Comparison of ENCODE assay signal across 1 cellular context in the genomic region with DNA sequence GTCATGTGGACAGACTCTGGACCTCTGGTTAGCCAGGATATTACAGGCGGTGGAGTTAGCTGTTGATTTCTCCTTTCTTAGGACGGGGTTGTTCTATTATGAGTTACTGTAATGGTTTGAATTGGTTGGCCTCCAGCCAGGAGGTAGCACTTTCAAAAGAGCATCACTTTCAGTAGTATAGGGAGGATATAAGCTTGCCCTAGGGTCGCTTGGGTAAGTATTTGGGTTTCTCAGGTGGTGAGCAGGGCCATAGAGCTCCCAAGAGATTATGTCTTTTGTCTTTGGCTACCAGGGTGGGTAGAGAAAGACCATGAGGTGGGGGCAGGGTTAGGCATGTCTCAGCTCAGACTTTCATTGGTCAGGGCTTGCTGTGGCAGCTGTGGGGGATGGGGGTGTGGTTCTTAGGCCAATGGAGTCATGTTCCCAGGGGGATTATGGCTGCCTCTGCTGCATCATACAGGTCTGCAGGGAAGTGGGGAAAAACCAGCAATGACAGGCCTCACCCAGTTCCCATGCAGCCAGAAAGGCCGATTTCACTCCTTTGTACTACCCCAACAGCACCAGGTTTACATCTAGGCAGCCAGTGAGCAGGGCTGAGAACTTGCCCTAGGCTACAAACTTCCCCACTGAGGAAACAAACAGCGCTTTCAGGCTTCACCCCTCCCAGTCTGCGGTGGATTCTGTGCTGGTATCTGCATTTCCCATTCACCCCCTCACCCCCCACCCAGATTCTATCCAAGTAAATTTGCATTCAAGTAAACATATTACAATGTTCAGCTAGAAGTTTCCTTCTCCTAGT.
TF ChIP-seq lines count a peak whose summit lies in the region.

No MANE protein-coding gene starts in this region.

TF ChIP-seq in H1, 55 proteins besides CTCF, POLR2A, EP300 and RAD21:
- TF ChIP-seq CBX8 (IDR thresholded peaks at IDR 0.05; ENCODE audit: borderline replicate concordance, low read depth, low read length) (no peak), RNF2 (IDR thresholded peaks at IDR 0.05; ENCODE audit: borderline replicate concordance, low read depth, low read length, missing control alignments, poor library complexity, severe bottlenecking) (no peak), EGR1 (IDR thresholded peaks at IDR 0.05; ENCODE audit: borderline replicate concordance, low read depth, low read length) (no peak), TEAD4 (IDR thresholded peaks at IDR 0.05; ENCODE audit: low read depth, low read length) (no peak), RXRA (IDR thresholded peaks at IDR 0.05; ENCODE audit: insufficient read depth, low read depth, low read length) (no peak), SIRT6 (IDR thresholded peaks at IDR 0.05; ENCODE audit: low read length) (no peak), JUND (IDR thresholded peaks at IDR 0.05; ENCODE audit: low read length) (no peak), SP4 (IDR thresholded peaks at IDR 0.05; ENCODE audit: low read length) (no peak), ASH2L (IDR thresholded peaks at IDR 0.05; ENCODE audit: low read length) (no peak), SP2 (IDR thresholded peaks at IDR 0.05; ENCODE audit: low read length) (no peak), SP1 (IDR thresholded peaks at IDR 0.05; ENCODE audit: low read depth, low read length) (no peak), BRCA1 (IDR thresholded peaks at IDR 0.05; ENCODE audit: low read depth, low read length) (no peak), CTBP2 (IDR thresholded peaks at IDR 0.05; ENCODE audit: borderline replicate concordance, insufficient read depth, insufficient read length, low read length) (no peak), FOSL1 (IDR thresholded peaks at IDR 0.05; ENCODE audit: insufficient read depth, low read depth, low read length) (no peak), TAF1 (IDR thresholded peaks at IDR 0.05; ENCODE audit: low read depth, low read length) (no peak), SUZ12 (IDR thresholded peaks at IDR 0.05; ENCODE audit: low read length) (no peak), BACH1 (IDR thresholded peaks at IDR 0.05; ENCODE audit: low read length) (no peak)
- TF ChIP-seq, protein P1, sequence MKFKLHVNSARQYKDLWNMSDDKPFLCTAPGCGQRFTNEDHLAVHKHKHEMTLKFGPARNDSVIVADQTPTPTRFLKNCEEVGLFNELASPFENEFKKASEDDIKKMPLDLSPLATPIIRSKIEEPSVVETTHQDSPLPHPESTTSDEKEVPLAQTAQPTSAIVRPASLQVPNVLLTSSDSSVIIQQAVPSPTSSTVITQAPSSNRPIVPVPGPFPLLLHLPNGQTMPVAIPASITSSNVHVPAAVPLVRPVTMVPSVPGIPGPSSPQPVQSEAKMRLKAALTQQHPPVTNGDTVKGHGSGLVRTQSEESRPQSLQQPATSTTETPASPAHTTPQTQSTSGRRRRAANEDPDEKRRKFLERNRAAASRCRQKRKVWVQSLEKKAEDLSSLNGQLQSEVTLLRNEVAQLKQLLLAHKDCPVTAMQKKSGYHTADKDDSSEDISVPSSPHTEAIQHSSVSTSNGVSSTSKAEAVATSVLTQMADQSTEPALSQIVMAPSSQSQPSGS (IDR thresholded peaks at IDR 0.05; ENCODE audit: low read length) = no peak
- TF ChIP-seq, protein P2, sequence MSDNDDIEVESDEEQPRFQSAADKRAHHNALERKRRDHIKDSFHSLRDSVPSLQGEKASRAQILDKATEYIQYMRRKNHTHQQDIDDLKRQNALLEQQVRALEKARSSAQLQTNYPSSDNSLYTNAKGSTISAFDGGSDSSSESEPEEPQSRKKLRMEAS (IDR thresholded peaks at IDR 0.05) = no peak
- TF ChIP-seq, protein P3, sequence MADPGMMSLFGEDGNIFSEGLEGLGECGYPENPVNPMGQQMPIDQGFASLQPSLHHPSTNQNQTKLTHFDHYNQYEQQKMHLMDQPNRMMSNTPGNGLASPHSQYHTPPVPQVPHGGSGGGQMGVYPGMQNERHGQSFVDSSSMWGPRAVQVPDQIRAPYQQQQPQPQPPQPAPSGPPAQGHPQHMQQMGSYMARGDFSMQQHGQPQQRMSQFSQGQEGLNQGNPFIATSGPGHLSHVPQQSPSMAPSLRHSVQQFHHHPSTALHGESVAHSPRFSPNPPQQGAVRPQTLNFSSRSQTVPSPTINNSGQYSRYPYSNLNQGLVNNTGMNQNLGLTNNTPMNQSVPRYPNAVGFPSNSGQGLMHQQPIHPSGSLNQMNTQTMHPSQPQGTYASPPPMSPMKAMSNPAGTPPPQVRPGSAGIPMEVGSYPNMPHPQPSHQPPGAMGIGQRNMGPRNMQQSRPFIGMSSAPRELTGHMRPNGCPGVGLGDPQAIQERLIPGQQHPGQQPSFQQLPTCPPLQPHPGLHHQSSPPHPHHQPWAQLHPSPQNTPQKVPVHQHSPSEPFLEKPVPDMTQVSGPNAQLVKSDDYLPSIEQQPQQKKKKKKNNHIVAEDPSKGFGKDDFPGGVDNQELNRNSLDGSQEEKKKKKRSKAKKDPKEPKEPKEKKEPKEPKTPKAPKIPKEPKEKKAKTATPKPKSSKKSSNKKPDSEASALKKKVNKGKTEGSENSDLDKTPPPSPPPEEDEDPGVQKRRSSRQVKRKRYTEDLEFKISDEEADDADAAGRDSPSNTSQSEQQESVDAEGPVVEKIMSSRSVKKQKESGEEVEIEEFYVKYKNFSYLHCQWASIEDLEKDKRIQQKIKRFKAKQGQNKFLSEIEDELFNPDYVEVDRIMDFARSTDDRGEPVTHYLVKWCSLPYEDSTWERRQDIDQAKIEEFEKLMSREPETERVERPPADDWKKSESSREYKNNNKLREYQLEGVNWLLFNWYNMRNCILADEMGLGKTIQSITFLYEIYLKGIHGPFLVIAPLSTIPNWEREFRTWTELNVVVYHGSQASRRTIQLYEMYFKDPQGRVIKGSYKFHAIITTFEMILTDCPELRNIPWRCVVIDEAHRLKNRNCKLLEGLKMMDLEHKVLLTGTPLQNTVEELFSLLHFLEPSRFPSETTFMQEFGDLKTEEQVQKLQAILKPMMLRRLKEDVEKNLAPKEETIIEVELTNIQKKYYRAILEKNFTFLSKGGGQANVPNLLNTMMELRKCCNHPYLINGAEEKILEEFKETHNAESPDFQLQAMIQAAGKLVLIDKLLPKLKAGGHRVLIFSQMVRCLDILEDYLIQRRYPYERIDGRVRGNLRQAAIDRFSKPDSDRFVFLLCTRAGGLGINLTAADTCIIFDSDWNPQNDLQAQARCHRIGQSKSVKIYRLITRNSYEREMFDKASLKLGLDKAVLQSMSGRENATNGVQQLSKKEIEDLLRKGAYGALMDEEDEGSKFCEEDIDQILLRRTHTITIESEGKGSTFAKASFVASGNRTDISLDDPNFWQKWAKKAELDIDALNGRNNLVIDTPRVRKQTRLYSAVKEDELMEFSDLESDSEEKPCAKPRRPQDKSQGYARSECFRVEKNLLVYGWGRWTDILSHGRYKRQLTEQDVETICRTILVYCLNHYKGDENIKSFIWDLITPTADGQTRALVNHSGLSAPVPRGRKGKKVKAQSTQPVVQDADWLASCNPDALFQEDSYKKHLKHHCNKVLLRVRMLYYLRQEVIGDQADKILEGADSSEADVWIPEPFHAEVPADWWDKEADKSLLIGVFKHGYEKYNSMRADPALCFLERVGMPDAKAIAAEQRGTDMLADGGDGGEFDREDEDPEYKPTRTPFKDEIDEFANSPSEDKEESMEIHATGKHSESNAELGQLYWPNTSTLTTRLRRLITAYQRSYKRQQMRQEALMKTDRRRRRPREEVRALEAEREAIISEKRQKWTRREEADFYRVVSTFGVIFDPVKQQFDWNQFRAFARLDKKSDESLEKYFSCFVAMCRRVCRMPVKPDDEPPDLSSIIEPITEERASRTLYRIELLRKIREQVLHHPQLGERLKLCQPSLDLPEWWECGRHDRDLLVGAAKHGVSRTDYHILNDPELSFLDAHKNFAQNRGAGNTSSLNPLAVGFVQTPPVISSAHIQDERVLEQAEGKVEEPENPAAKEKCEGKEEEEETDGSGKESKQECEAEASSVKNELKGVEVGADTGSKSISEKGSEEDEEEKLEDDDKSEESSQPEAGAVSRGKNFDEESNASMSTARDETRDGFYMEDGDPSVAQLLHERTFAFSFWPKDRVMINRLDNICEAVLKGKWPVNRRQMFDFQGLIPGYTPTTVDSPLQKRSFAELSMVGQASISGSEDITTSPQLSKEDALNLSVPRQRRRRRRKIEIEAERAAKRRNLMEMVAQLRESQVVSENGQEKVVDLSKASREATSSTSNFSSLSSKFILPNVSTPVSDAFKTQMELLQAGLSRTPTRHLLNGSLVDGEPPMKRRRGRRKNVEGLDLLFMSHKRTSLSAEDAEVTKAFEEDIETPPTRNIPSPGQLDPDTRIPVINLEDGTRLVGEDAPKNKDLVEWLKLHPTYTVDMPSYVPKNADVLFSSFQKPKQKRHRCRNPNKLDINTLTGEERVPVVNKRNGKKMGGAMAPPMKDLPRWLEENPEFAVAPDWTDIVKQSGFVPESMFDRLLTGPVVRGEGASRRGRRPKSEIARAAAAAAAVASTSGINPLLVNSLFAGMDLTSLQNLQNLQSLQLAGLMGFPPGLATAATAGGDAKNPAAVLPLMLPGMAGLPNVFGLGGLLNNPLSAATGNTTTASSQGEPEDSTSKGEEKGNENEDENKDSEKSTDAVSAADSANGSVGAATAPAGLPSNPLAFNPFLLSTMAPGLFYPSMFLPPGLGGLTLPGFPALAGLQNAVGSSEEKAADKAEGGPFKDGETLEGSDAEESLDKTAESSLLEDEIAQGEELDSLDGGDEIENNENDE (IDR thresholded peaks at IDR 0.05; ENCODE audit: insufficient replicate concordance, low read length) = no peak
